In the genomic region with DNA sequence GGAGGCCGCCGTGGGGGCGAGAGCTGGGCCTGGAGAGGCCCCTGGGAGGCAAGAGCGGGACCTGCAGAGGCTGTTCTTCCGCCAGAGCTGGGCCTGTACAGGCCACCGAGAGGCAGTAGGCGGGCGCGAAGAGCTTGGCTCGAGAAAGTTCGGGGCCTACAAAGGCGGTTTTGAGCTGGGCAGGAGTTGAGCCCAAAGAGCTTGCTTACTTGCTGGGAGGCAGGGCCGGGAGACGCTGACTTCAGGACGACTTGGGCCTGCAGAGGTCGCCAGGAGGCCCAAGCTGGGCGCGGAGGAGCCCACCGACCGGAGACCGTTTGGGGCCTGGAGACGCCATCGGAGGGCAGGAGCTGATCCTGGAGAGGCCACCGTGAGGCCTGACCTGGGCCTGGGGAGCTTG, we compare ENCODE assay signal across 7 cellular contexts.
DNase-seq lines count a peak whose midpoint lies in the region; ATAC-seq and TF ChIP-seq lines count a peak whose summit lies in the region.
"Not testable (repeated sequence)": the region's sequence is repeated elsewhere in the genome, so short reads cannot be mapped to it uniquely, and the experiment has no call there.

No MANE protein-coding gene starts in this region.

- TF ChIP-seq POLR2A in breast epithelium (IDR thresholded peaks at IDR 0.05) = not testable (repeated sequence)

- not testable (repeated sequence) for H3K4me3 Mint-ChIP-seq in GM23338; T-helper 2 cell treated with Interferon-gamma antibody and Interleukin-4, amounts not matched to agents 5 μg/mL and 100 μg/mL, for 36 hours; activated T-cell treated with anti-CD3 and anti-CD28 coated beads, Interleukin-2, amount 50 U/mL, for 24 hours; memory B cell

- not testable (repeated sequence) for H3K4me1 ChIP-seq in GM23338 (ENCODE audit: insufficient read depth); breast epithelium

- not testable (repeated sequence) for H3K27ac Mint-ChIP-seq in GM23338; T-helper 2 cell treated with Interferon-gamma antibody and Interleukin-4, amounts not matched to agents 5 μg/mL and 100 μg/mL, for 36 hours; activated T-cell treated with anti-CD3 and anti-CD28 coated beads, Interleukin-2, amount 50 U/mL, for 24 hours; memory B cell

- H3K4me3 ChIP-seq in GM23338 = peak overlapping the region; percentile 50
- not testable (repeated sequence) for H3K4me3 ChIP-seq in breast epithelium

- intact Hi-C loops in breast epithelium (cut with DNase I; ENCODE audit: low total_unique reads) = not testable (repeated sequence)

- not testable (repeated sequence) for H3K4me1 Mint-ChIP-seq in GM23338; T-helper 2 cell treated with Interferon-gamma antibody and Interleukin-4, amounts not matched to agents 5 μg/mL and 100 μg/mL, for 36 hours (ENCODE audit: low read depth); activated T-cell treated with anti-CD3 and anti-CD28 coated beads, Interleukin-2, amount 50 U/mL, for 24 hours (ENCODE audit: low read depth); memory B cell

- H3K4me2 ChIP-seq in GM23338 = not testable (repeated sequence)

- not testable (repeated sequence) for H3K27ac ChIP-seq in GM23338 (ENCODE audit: low read depth); breast epithelium

- DNase-seq in GM23338 (ENCODE audit: low spot score) (peak; percentile 44), breast epithelium (ENCODE audit: low spot score in 2 of 2) (peak; percentile 78 to 100), globus pallidus (ENCODE audit: low spot score) (peak; percentile 22), memory B cell (ENCODE audit: low spot score in 2 of 2) (peak; percentile 51 to 80)
- DNase-seq in T-helper 2 cell treated with Interferon-gamma antibody and Interleukin-4, amounts not matched to agents 5 μg/mL and 100 μg/mL, for 36 hours (ENCODE audit: low spot score) = peak; percentile 71
- peak; percentile 80 for DNase-seq in activated T-cell treated with anti-CD3 and anti-CD28 coated beads, Interleukin-2, amount 50 U/mL, for 24 hours
- DNase-seq in stimulated activated CD4-positive, alpha-beta T cell treated with anti-CD3 and anti-CD28 coated beads, Interleukin-4, amount 100 ng/mL, for 1 hour = peak; percentile 10

- TF ChIP-seq CTCF in GM23338 (conservative IDR thresholded peaks at IDR 0.05; ENCODE audit: low read depth in 2 of 2); breast epithelium (IDR thresholded peaks at IDR 0.05): not testable (repeated sequence)

- ATAC-seq in GM23338; memory B cell (ENCODE audit: low read depth): not testable (repeated sequence)

- not testable (repeated sequence) for H3K9me2 ChIP-seq in GM23338 (ENCODE audit: insufficient read depth)

- H3K27me3 Mint-ChIP-seq in GM23338 (ENCODE audit: insufficient read depth, low read depth, poor library complexity); T-helper 2 cell treated with Interferon-gamma antibody and Interleukin-4, amounts not matched to agents 5 μg/mL and 100 μg/mL, for 36 hours (ENCODE audit: low read depth); activated T-cell treated with anti-CD3 and anti-CD28 coated beads, Interleukin-2, amount 50 U/mL, for 24 hours; memory B cell: not testable (repeated sequence)

- peaks cover 42% of the 10 kb centered on the region for H3K9me3 Mint-ChIP-seq in GM23338
- H3K9me3 Mint-ChIP-seq in T-helper 2 cell treated with Interferon-gamma antibody and Interleukin-4, amounts not matched to agents 5 μg/mL and 100 μg/mL, for 36 hours; activated T-cell treated with anti-CD3 and anti-CD28 coated beads, Interleukin-2, amount 50 U/mL, for 24 hours; memory B cell: not testable (repeated sequence)

- not testable (repeated sequence) for H3F3A ChIP-seq in GM23338 (replicated peaks; ENCODE audit: low read depth)

- not testable (repeated sequence) for H2AFZ ChIP-seq in GM23338

- H4K20me1 ChIP-seq in GM23338 (replicated peaks; ENCODE audit: insufficient read depth) = not testable (repeated sequence)

- H3K36me3 ChIP-seq in GM23338 (ENCODE audit: insufficient read depth); breast epithelium: not testable (repeated sequence)

- H3K9me3 ChIP-seq in breast epithelium = peaks cover 17 to 19% of the 10 kb centered on the region in 2 donors

- H3K79me2 ChIP-seq in GM23338 (replicated peaks; ENCODE audit: insufficient read depth) = not testable (repeated sequence)

- H3K36me3 Mint-ChIP-seq in GM23338 (ENCODE audit: low read depth); T-helper 2 cell treated with Interferon-gamma antibody and Interleukin-4, amounts not matched to agents 5 μg/mL and 100 μg/mL, for 36 hours (ENCODE audit: low read depth); activated T-cell treated with anti-CD3 and anti-CD28 coated beads, Interleukin-2, amount 50 U/mL, for 24 hours (ENCODE audit: low read depth); memory B cell: not testable (repeated sequence)

- H3K27me3 ChIP-seq in GM23338 (ENCODE audit: insufficient read depth); breast epithelium: not testable (repeated sequence)

Comparison
In these comparisons a context has a peak if more than half of its experiments do, and no peak if none do; other contexts are left out.
1. DNase-seq: peak in every context shown above with its lines; median percentile 89 in breast epithelium; 80 in activated T-cell treated with anti-CD3 and anti-CD28 coated beads, Interleukin-2, amount 50 U/mL, for 24 hours; 71 in T-helper 2 cell treated with Interferon-gamma antibody and Interleukin-4, amounts not matched to agents 5 μg/mL and 100 μg/mL, for 36 hours; 66 in memory B cell; 44 in GM23338; 22 in globus pallidus; 10 in stimulated activated CD4-positive, alpha-beta T cell treated with anti-CD3 and anti-CD28 coated beads, Interleukin-4, amount 100 ng/mL, for 1 hour.